Comparison of ENCODE assay signal across 12 cellular contexts in the genomic region with DNA sequence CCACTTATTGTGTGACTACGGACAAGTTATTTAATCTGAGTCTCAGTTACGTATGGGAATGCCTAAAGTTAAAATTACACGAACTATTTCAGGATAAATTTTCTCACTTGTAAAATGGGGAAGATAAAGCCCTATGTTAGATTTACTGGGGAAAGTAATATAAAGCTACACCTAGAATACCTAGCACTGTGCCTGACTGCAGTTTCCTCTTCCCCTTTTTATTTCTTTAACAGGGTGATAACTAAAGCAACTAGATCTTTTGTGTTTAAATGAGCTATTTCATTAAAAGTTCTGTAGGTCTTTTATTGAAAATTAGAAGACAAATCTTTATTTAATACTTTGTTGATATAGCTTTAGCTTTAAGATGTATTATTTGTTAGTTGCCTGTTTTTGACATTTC. TPM values are rescaled to one million over a fixed set of nuclear protein-coding genes. Genes with fewer than 3 reads are reported as not detected.
DNase-seq lines count a peak whose midpoint lies in the region; ATAC-seq, FAIRE-seq and TF ChIP-seq lines count a peak whose summit lies in the region.
"Had no signal": no experiment of that assay in that cellular context is flagged by ENCODE, and none has a peak within 500 bp of the region (broad histone marks: within the 10 kb centered on the region; RNA-seq: fewer than 3 reads in every experiment).

No MANE protein-coding gene starts in this region.

- peaks cover 47% of the 10 kb centered on the region for H4K20me1 ChIP-seq in K562 (replicated peaks; ENCODE audit: control insufficient read depth, insufficient read depth, low read length)

- peaks cover 39% of the 10 kb centered on the region for H3K36me3 Mint-ChIP-seq in stimulated activated naive CD8-positive, alpha-beta T cell treated with anti-CD3 and anti-CD28 coated beads, Interleukin-15, Interleukin-2, amounts not matched to agents 100 ng/mL and 50 ng/mL, for 24 hours (ENCODE audit: low read depth)
- peaks cover 3% of the 10 kb centered on the region for H3K36me3 Mint-ChIP-seq in type B pancreatic cell

- H2AFZ ChIP-seq in K562 (ENCODE audit: low read depth, low read length) = no peak overlapping the region

- no TSS peak for BruUV-seq in K562 (replicated peaks; lab: Mats Ljungman, UMichigan)

- H3K79me2 ChIP-seq in K562 (ENCODE audit: control insufficient read depth, insufficient read depth, low read length) = peaks cover 100% of the 10 kb centered on the region

- H3K4me3 Mint-ChIP-seq in stimulated activated naive CD8-positive, alpha-beta T cell treated with anti-CD3 and anti-CD28 coated beads, Interleukin-15, Interleukin-2, amounts not matched to agents 100 ng/mL and 50 ng/mL, for 24 hours = peak overlapping the region; percentile 88
- H3K4me3 Mint-ChIP-seq in type B pancreatic cell = peak overlapping the region; percentile 2

- TF ChIP-seq POLR2A in K562 (conservative IDR thresholded peaks at IDR 0.05) = no peak

- no peak for FAIRE-seq in K562 (lab: Jason Lieb, UNC)
- FAIRE-seq: astrocyte had no signal

- H3K4me1 ChIP-seq in K562 (replicated peaks in 1 of 2; ENCODE audit: control insufficient read depth in 2 of 2, insufficient read depth in 2 of 2, low read length in 2 of 2) = peaks cover 25 to 46% of the 10 kb centered on the region in 2 experiments
- peaks cover 0 to 72% of the 10 kb centered on the region in 2 donors for H3K4me1 ChIP-seq in right atrium auricular region

- no peaks in the 10 kb centered on the region for H3K27me3 Mint-ChIP-seq in stimulated activated naive CD8-positive, alpha-beta T cell treated with anti-CD3 and anti-CD28 coated beads, Interleukin-15, Interleukin-2, amounts not matched to agents 100 ng/mL and 50 ng/mL, for 24 hours
- no peaks in the 10 kb centered on the region for H3K27me3 Mint-ChIP-seq in type B pancreatic cell

- intact Hi-C loops in K562 (cut with micrococcal nuclease) = no loop called here

- POLR2A ChIA-PET in K562 (lab: Yijun Ruan, JAX) = interaction anchor here (0.7 to 0.9 kb wide), 3 partner anchors 15 to 1641 kb away, joined by 3 read pairs; partner anchors contain the start of gene UGP2

- in situ Hi-C loops in K562 (cut with MboI) = no loop called here

- no peak for DNase-seq in stimulated activated naive CD8-positive, alpha-beta T cell treated with anti-CD3 and anti-CD28 coated beads, Interleukin-15, Interleukin-2, amounts not matched to agents 100 U/mL and 50 U/mL, for 24 hours
- no peak for DNase-seq in K562 (ENCODE audit: extremely low read depth in 1 of 4, low spot score in 3 of 4)
- DNase-seq in type B pancreatic cell (ENCODE audit: extremely low spot score, unreplicated experiment) = no peak
- DNase-seq in effector CD4-positive, alpha-beta T cell = no peak
- DNase-seq in NCI-H2227 treated with DMSO at 0.1 percent for 48 hours (lab: John Stamatoyannopoulos, UW) = no peak
- no peak for DNase-seq in right atrium auricular region (ENCODE audit: low spot score)
- DNase-seq: GDM1, occipital lobe, T1000 had no signal

- H3K9me3 Mint-ChIP-seq in stimulated activated naive CD8-positive, alpha-beta T cell treated with anti-CD3 and anti-CD28 coated beads, Interleukin-15, Interleukin-2, amounts not matched to agents 100 ng/mL and 50 ng/mL, for 24 hours = no peaks in the 10 kb centered on the region
- H3K9me3 Mint-ChIP-seq in type B pancreatic cell = no peaks in the 10 kb centered on the region

- no peak for TF ChIP-seq EP300 in K562 (IDR thresholded peaks at IDR 0.05; ENCODE audit: low read length)

- H3K9ac ChIP-seq in K562 (ENCODE audit: insufficient read depth in 1 of 2, low read depth in 2 of 2, low read length in 2 of 2) = no peak overlapping the region

- H3K4me3 ChIP-seq in K562 (no peak overlapping the region), right atrium auricular region (no peak overlapping the region)

- peaks cover 80% of the 10 kb centered on the region for H3K4me1 Mint-ChIP-seq in stimulated activated naive CD8-positive, alpha-beta T cell treated with anti-CD3 and anti-CD28 coated beads, Interleukin-15, Interleukin-2, amounts not matched to agents 100 ng/mL and 50 ng/mL, for 24 hours (ENCODE audit: low read depth)
- H3K4me1 Mint-ChIP-seq in type B pancreatic cell (ENCODE audit: unreplicated experiment) = peaks cover 57% of the 10 kb centered on the region

- peak overlapping the region; percentile 94 for H3K27ac ChIP-seq in KOPT-K1 (ENCODE audit: low read depth, low read length, poor library complexity, severe bottlenecking)
- H3K27ac ChIP-seq in K562 (ENCODE audit: extremely low read depth, low read depth, low read length) = no peak overlapping the region
- H3K27ac ChIP-seq in right atrium auricular region = no peak overlapping the region

- H3K27ac Mint-ChIP-seq in stimulated activated naive CD8-positive, alpha-beta T cell treated with anti-CD3 and anti-CD28 coated beads, Interleukin-15, Interleukin-2, amounts not matched to agents 100 ng/mL and 50 ng/mL, for 24 hours = peak overlapping the region; percentile 83
- peak overlapping the region; percentile 27 for H3K27ac Mint-ChIP-seq in type B pancreatic cell

- H3K4me2 ChIP-seq in K562 (ENCODE audit: insufficient read depth, low read length) = peak overlapping the region; percentile 1; the same call in 1 of the 2 replicates

- no peaks in the 10 kb centered on the region for H3K27me3 ChIP-seq in K562 (ENCODE audit: control insufficient read depth in 2 of 2, insufficient read depth in 2 of 2, low read length in 2 of 2)
- H3K27me3 ChIP-seq in right atrium auricular region = no peaks in the 10 kb centered on the region

- no peaks in the 10 kb centered on the region for H3K9me3 ChIP-seq in KOPT-K1 (ENCODE audit: insufficient read depth, low read length, poor library complexity, severe bottlenecking)
- no peaks in the 10 kb centered on the region for H3K9me3 ChIP-seq in K562 (replicated peaks; ENCODE audit: control insufficient read depth, insufficient read depth, low read depth, low read length)
- H3K9me3 ChIP-seq in right atrium auricular region = no peaks in the 10 kb centered on the region

- peaks cover 3% of the 10 kb centered on the region for H3K9me1 ChIP-seq in K562 (ENCODE audit: control insufficient read depth, insufficient read depth, low read length)

- CTCF ChIA-PET in K562 (lab: Yijun Ruan, JAX; ENCODE audit: low intra/inter-chr PET ratio) = no interaction called here

- ATAC-seq in stimulated activated naive CD8-positive, alpha-beta T cell treated with anti-CD3 and anti-CD28 coated beads, Interleukin-15, Interleukin-2, amounts not matched to agents 100 U/mL and 50 U/mL, for 24 hours = no peak
- no peak for ATAC-seq in K562

- TF ChIP-seq CTCF in K562 (IDR thresholded peaks at IDR 0.05 in 2 of 3, conservative IDR thresholded peaks at IDR 0.05 in 1 of 3; ENCODE audit: insufficient read depth in 2 of 3, low read depth in 1 of 3, low read length in 3 of 3) (no peak), type B pancreatic cell (conservative IDR thresholded peaks at IDR 0.05) (no peak), right atrium auricular region (IDR thresholded peaks at IDR 0.05) (no peak)

- TF ChIP-seq RAD21 in K562 (CRISPR knock-in tag; conservative IDR thresholded peaks at IDR 0.05 in 1 of 2, IDR thresholded peaks at IDR 0.05 in 1 of 2) = no peak

- H3K36me3 ChIP-seq in KOPT-K1 (ENCODE audit: insufficient read depth, low read length) (peaks cover 13% of the 10 kb centered on the region), K562 (ENCODE audit: control insufficient read depth, insufficient read depth, low read length) (peaks cover 7% of the 10 kb centered on the region; the same call in 1 of the 3 replicates), right atrium auricular region (no peaks in the 10 kb centered on the region)

- WGBS in K562 (ENCODE audit: insufficient coverage, low coverage, missing lambda C conversion rate) = 72% methylated on average over 3 of the region's 3 CpGs

TF ChIP-seq in K562, 482 proteins besides CTCF, POLR2A, EP300 and RAD21 (continues in another document):
- TF ChIP-seq GTF2A2 (tag; IDR thresholded peaks at IDR 0.05) (no peak), RBBP5 (IDR thresholded peaks at IDR 0.05; ENCODE audit: borderline replicate concordance, insufficient read depth, low read length, poor library complexity, severe bottlenecking) (no peak), SPI1 (IDR thresholded peaks at IDR 0.05; ENCODE audit: borderline replicate concordance, low read depth, low read length) (peak; percentile 51; the same call in 1 of the 2 replicates)

RNA-seq across cellular contexts. Expression of gene B3GNT2, which starts 5.0 kb away (rescaled TPM):
- 38.4 and 62.7 TPM in 2 replicates for total RNA-seq in K562 (2011; cell fraction: chromatin; rRNA removed; ENCODE audit: low replicate concordance)
- total RNA-seq in K562 (2011; cell fraction: nucleolus; rRNA removed) = 41.2 and 42.4 TPM in 2 replicates
- 48.5 and 56.0 TPM in 2 replicates for total RNA-seq in K562 (2011; cell fraction: nucleoplasm; rRNA removed)
- 25.0 and 26.5 TPM in 2 replicates for total RNA-seq in K562 (2014; rRNA removed)
- 38.9 and 42.4 TPM in 2 replicates for total RNA-seq in K562 (2014; rRNA removed; fragmentation: Illumina TruSeq; extraction: Trizol)
- 32.5 and 33.7 TPM in 2 replicates for total RNA-seq in K562 (2015; rRNA removed; fragmentation: Illumina TruSeq; extraction: Trizol)
- total RNA-seq in K562 (2021) = 24.5 and 24.8 TPM in 2 replicates
- polyA plus RNA-seq in K562 (2011; rRNA removed) = 23.6 and 30.5 TPM in 2 replicates
- polyA plus RNA-seq in K562 (2011; cell fraction: cytosol; rRNA removed) = 11.1 and 16.8 TPM in 2 replicates
- polyA plus RNA-seq in K562 (2011; cell fraction: nucleus; rRNA removed) = 9.8 and 12.0 TPM in 2 replicates
- 16.8 and 17.9 TPM in 2 replicates for polyA plus RNA-seq in K562 (2012)
- 25.9 and 32.2 TPM in 2 replicates for polyA plus RNA-seq in K562 (2014; fragmentation: Illumina TruSeq; extraction: Trizol)
- polyA plus RNA-seq in K562 (2014; fragmentation: Nextera tagmentation; extraction: Ambion mirVana) = 1 to 10 TPM; 6.0 to 8.0 TPM
- polyA plus RNA-seq in K562 (2014; rRNA removed) = 17.1 and 19.2 TPM in 2 replicates
- polyA minus RNA-seq in K562 (2011; rRNA and poly(A)+ RNA removed) = 46.2 and 51.4 TPM in 2 replicates
- polyA minus RNA-seq in K562 (2011; cell fraction: cytosol; rRNA and poly(A)+ RNA removed) = 18.5 and 23.4 TPM in 2 replicates
- 10.1 and 19.4 TPM in 2 replicates for polyA minus RNA-seq in K562 (2011; cell fraction: nucleus; rRNA and poly(A)+ RNA removed)
- 23.5 and 56.0 TPM in 2 replicates for total RNA-seq in type B pancreatic cell (ENCODE audit: low replicate concordance)
- 10 to 100 TPM; 17.7 to 31.1 TPM for total RNA-seq in right atrium auricular region
